In genomic region chr1:160483505-160484185, GRCh38 we compare ENCODE assay signal across 26 cellular contexts. TPM values are rescaled to one million over a fixed set of nuclear protein-coding genes. Genes with fewer than 3 reads are reported as not detected.
DNase-seq lines count a peak whose midpoint lies in the region; TF ChIP-seq lines count a peak whose summit lies in the region.
"Had no signal": no experiment of that assay in that cellular context is flagged by ENCODE, and none has a peak within 500 bp of the region (broad histone marks: within the 10 kb centered on the region; RNA-seq: fewer than 3 reads in every experiment).

No MANE protein-coding gene starts in this region.

- no peaks in the 10 kb centered on the region for H3K27me3 Mint-ChIP-seq in activated CD4-positive, alpha-beta T cell treated with anti-CD3 and anti-CD28 coated beads, Interleukin-2, amount 10 ng/mL, durations not matched to agents 24 days and 14 days
- H3K27me3 Mint-ChIP-seq in CD4-positive, alpha-beta memory T cell: no peaks in the 10 kb centered on the region
- no peaks in the 10 kb centered on the region for H3K27me3 Mint-ChIP-seq in immature natural killer cell (ENCODE audit: low read depth in 3 of 3)
- H3K27me3 Mint-ChIP-seq: effector memory CD8-positive, alpha-beta T cell had no signal

- POLR2A ChIA-PET in CD4-positive, alpha-beta memory T cell (lab: Charles Lee; ENCODE audit: partially characterized antibody): interaction anchor here (0.8 to 3.3 kb wide), 15 partner anchors 8 to 65 kb away, joined by 3 to 12 read pairs (median 4); partner anchors contain the start of gene SLAMF6
- POLR2A ChIA-PET in HEK293T (lab: Yijun Ruan, JAX): no interaction called here

- peaks cover 8% of the 10 kb centered on the region for H3K36me3 ChIP-seq in CD4-positive, alpha-beta memory T cell (ENCODE audit: insufficient read depth, low read length)
- H3K36me3 ChIP-seq in SJSA1: no peaks in the 10 kb centered on the region
- H3K36me3 ChIP-seq: adrenal gland, colonic mucosa, heart right ventricle, upper lobe of right lung had no signal

- H3K27ac ChIP-seq in CD4-positive, alpha-beta memory T cell (ENCODE audit: low read depth, low read length): no peak overlapping the region
- peak overlapping the region; percentile 45 for H3K27ac ChIP-seq in SJSA1
- H3K27ac ChIP-seq: adrenal gland, colonic mucosa, foreskin keratinocyte, heart right ventricle, upper lobe of right lung, VCaP had no signal

- CTCF ChIA-PET in CD4-positive, alpha-beta memory T cell (lab: Charles Lee; ENCODE audit: partially characterized antibody): interaction anchor here (0.9 to 3.2 kb wide), 8 partner anchors 12 to 135 kb away, joined by 3 to 14 read pairs (median 4); partner anchors contain the start of gene SLAMF6
- CTCF ChIA-PET in HEK293T (lab: Yijun Ruan, JAX): interaction anchor here (0.9 to 1.4 kb wide), 3 partner anchors 15 to 405 kb away, joined by 3 read pairs; no protein-coding TSS in a partner anchor

- no peaks in the 10 kb centered on the region for H3K9me3 ChIP-seq in CD4-positive, alpha-beta memory T cell (ENCODE audit: control insufficient read depth in 1 of 2, low read length in 2 of 2)
- no peaks in the 10 kb centered on the region for H3K9me3 ChIP-seq in SJSA1 (replicated peaks)
- H3K9me3 ChIP-seq: adrenal gland, Caco-2, colonic mucosa, heart right ventricle, SK-N-SH, upper lobe of right lung had no signal

- H3K36me3 Mint-ChIP-seq in activated CD4-positive, alpha-beta T cell treated with anti-CD3 and anti-CD28 coated beads, Interleukin-2, amount 10 ng/mL, durations not matched to agents 24 days and 14 days (ENCODE audit: low read depth): peaks cover 59% of the 10 kb centered on the region
- peaks cover 27 to 37% of the 10 kb centered on the region in 2 donors for H3K36me3 Mint-ChIP-seq in CD4-positive, alpha-beta memory T cell
- peaks cover 21 to 33% (median 24%) of the 10 kb centered on the region in 3 donors for H3K36me3 Mint-ChIP-seq in immature natural killer cell

- H3K4me3 ChIP-seq in CD4-positive, alpha-beta memory T cell (ENCODE audit: low read length in 2 of 2): no peak overlapping the region
- no peak overlapping the region for H3K4me3 ChIP-seq in SJSA1
- H3K4me3 ChIP-seq: adrenal gland, colonic mucosa, heart right ventricle, upper lobe of right lung had no signal

- H3K4me1 ChIP-seq in CD4-positive, alpha-beta memory T cell (ENCODE audit: insufficient read depth, low read length): peaks cover 24% of the 10 kb centered on the region
- H3K4me1 ChIP-seq in SJSA1 (replicated peaks): peaks cover 21% of the 10 kb centered on the region
- H3K4me1 ChIP-seq: adrenal gland, Caco-2, colonic mucosa, heart right ventricle, upper lobe of right lung had no signal

- intact Hi-C loops in activated CD4-positive, alpha-beta T cell treated with anti-CD3 and anti-CD28 coated beads, Interleukin-2, amount 10 ng/mL, durations not matched to agents 24 days and 14 days (cut with micrococcal nuclease): loop anchor here (2.0 kb wide), 1 partner anchor 13 kb away; no protein-coding TSS in a partner anchor
- intact Hi-C loops in CD4-positive, alpha-beta memory T cell (cut with micrococcal nuclease): loop anchor here (2.0 kb wide), 1 partner anchor 55 kb away; no protein-coding TSS in a partner anchor

- H3K4me3 Mint-ChIP-seq in activated CD4-positive, alpha-beta T cell treated with anti-CD3 and anti-CD28 coated beads, Interleukin-2, amount 10 ng/mL, durations not matched to agents 24 days and 14 days: no peak overlapping the region
- peak overlapping the region in 1 of 8 donors; percentile 26 for H3K4me3 Mint-ChIP-seq in CD4-positive, alpha-beta memory T cell
- no peak overlapping the region for H3K4me3 Mint-ChIP-seq in immature natural killer cell
- H3K4me3 Mint-ChIP-seq: effector memory CD8-positive, alpha-beta T cell had no signal

- peak overlapping the region; percentile 51 for H3K27ac Mint-ChIP-seq in activated CD4-positive, alpha-beta T cell treated with anti-CD3 and anti-CD28 coated beads, Interleukin-2, amount 10 ng/mL, durations not matched to agents 24 days and 14 days
- H3K27ac Mint-ChIP-seq in CD4-positive, alpha-beta memory T cell: peak overlapping the region; percentile 20 to 89 (median 60)
- H3K27ac Mint-ChIP-seq in immature natural killer cell: peak overlapping the region; percentile 68 to 90 (median 82)

- peaks cover 33% of the 10 kb centered on the region for H3K4me1 Mint-ChIP-seq in activated CD4-positive, alpha-beta T cell treated with anti-CD3 and anti-CD28 coated beads, Interleukin-2, amount 10 ng/mL, durations not matched to agents 24 days and 14 days
- peaks cover 36 to 53% (median 44%) of the 10 kb centered on the region in 4 donors for H3K4me1 Mint-ChIP-seq in CD4-positive, alpha-beta memory T cell
- peaks cover 38 to 62% of the 10 kb centered on the region in 2 donors for H3K4me1 Mint-ChIP-seq in immature natural killer cell

- H3K9me3 Mint-ChIP-seq in activated CD4-positive, alpha-beta T cell treated with anti-CD3 and anti-CD28 coated beads, Interleukin-2, amount 10 ng/mL, durations not matched to agents 24 days and 14 days: peaks cover 29% of the 10 kb centered on the region
- H3K9me3 Mint-ChIP-seq in CD4-positive, alpha-beta memory T cell: peaks cover 0 to 13% (median 8%) of the 10 kb centered on the region in 8 donors
- peaks cover 0 to 9% (median 3%) of the 10 kb centered on the region in 6 donors for H3K9me3 Mint-ChIP-seq in immature natural killer cell

- DNase-seq in activated CD4-positive, alpha-beta T cell treated with anti-CD3 and anti-CD28 coated beads, Interleukin-2, amount 10 ng/mL, durations not matched to agents 24 days and 14 days: no peak
- DNase-seq in activated CD4-positive, alpha-beta T cell treated with anti-CD3 and anti-CD28 coated beads, Interleukin-2, amount 50 U/mL, for 48 hours: no peak
- no peak for DNase-seq in CD4-positive, alpha-beta memory T cell
- DNase-seq in SJSA1 (ENCODE audit: low read depth in 1 of 2, low spot score in 2 of 2): peak in 1 of 2 experiments; percentile 7
- no peak for DNase-seq in immature natural killer cell
- DNase-seq in cortex of kidney (lab: John Stamatoyannopoulos, UW): no peak
- DNase-seq in HEK293T (ENCODE audit: extremely low spot score): no peak
- DNase-seq in central memory CD4-positive, alpha-beta T cell: no peak
- DNase-seq: 8988T; adrenal gland; Caco-2; colonic mucosa; DMS79; effector memory CD8-positive, alpha-beta T cell; heart right ventricle; IMR-90; left colon; NCI-H1105; NCI-H2029; NCI-H82; nucleus accumbens; SK-N-SH; stimulated activated CD8-positive, alpha-beta memory T cell treated with anti-CD3 and anti-CD28 coated beads, Interleukin-4, amount 100 ng/mL, for 48 hours; upper lobe of right lung had no signal

- no peaks in the 10 kb centered on the region for H3K27me3 ChIP-seq in CD4-positive, alpha-beta memory T cell (ENCODE audit: insufficient read depth, low read length)
- no peaks in the 10 kb centered on the region for H3K27me3 ChIP-seq in SJSA1 (replicated peaks)
- H3K27me3 ChIP-seq: adrenal gland, colonic mucosa, upper lobe of right lung had no signal

TF ChIP-seq in HEK293T, 16 proteins besides CTCF, POLR2A, EP300 and RAD21:
- no peak for TF ChIP-seq FOXM1 (IDR thresholded peaks at IDR 0.05; ENCODE audit: borderline replicate concordance)
- TF ChIP-seq NFRKB (IDR thresholded peaks at IDR 0.05): no peak
- TF ChIP-seq L3MBTL2 (conservative IDR thresholded peaks at IDR 0.05): no peak
- TF ChIP-seq HDGF (IDR thresholded peaks at IDR 0.05; ENCODE audit: borderline replicate concordance): no peak
- no peak for TF ChIP-seq ARNT (IDR thresholded peaks at IDR 0.05)
- no peak for TF ChIP-seq ELF4 (IDR thresholded peaks at IDR 0.05)
- TF ChIP-seq CTBP1 (IDR thresholded peaks at IDR 0.05; ENCODE audit: borderline replicate concordance): no peak
- TF ChIP-seq TARDBP (IDR thresholded peaks at IDR 0.05): no peak
- no peak for TF ChIP-seq SP1 (IDR thresholded peaks at IDR 0.05)
TF ChIP-seq in HEK293T: peak in this region for 0.

RNA-seq across cellular contexts. Expression of gene SLAMF6, which starts 39.4 kb away (rescaled TPM):
- total RNA-seq in activated CD4-positive, alpha-beta T cell treated with anti-CD3 and anti-CD28 coated beads, Interleukin-2, amount 10 ng/mL, durations not matched to agents 24 days and 14 days: 53.8 and 55.4 TPM in 2 replicates
- total RNA-seq in CD4-positive, alpha-beta memory T cell: 10 to 100 TPM; 56.4 to 59.1 TPM
- polyA plus RNA-seq in CD4-positive, alpha-beta memory T cell: 100 to 1,000 TPM in 1 of 2 donors, 10 to 100 TPM in 1; 96.8 to 105 TPM
- total RNA-seq in SJSA1 (2014; rRNA removed; shearing (Covaris generic)): not detected in 2 replicates
- 100 to 1,000 TPM; 105 to 210 (median 125) TPM for polyA plus RNA-seq in immature natural killer cell
- total RNA-seq: Caco-2, foreskin keratinocyte, IMR-90 had no signal
- polyA plus RNA-seq: foreskin keratinocyte, IMR-90, SK-N-SH had no signal

Comparison
In these comparisons a context has a peak if more than half of its experiments do, and no peak if none do; other contexts are left out.
1. RNA of gene SLAMF6, which starts 39.4 kb away (total RNA-seq): 56.4 to 59.1 TPM in CD4-positive, alpha-beta memory T cell and 53.8 to 55.4 TPM in activated CD4-positive, alpha-beta T cell treated with anti-CD3 and anti-CD28 coated beads, Interleukin-2, amount 10 ng/mL, durations not matched to agents 24 days and 14 days; not detected in SJSA1; every median in the first group is over 10 times any median in the second.
2. Peak in every context shown above with its lines, with median percentiles within 50 percentile points of each other: H3K27ac Mint-ChIP-seq.